ENCODE assay signal across 10 cellular contexts in genomic region chr17:39001703-39002637, GRCh38. TPM values are rescaled to one million over a fixed set of nuclear protein-coding genes. Genes with fewer than 3 reads are reported as not detected.
DNase-seq lines count a peak whose midpoint lies in the region; ATAC-seq and TF ChIP-seq lines count a peak whose summit lies in the region.
"Had no signal": no experiment of that assay in that cellular context is flagged by ENCODE, and none has a peak within 500 bp of the region (broad histone marks: within the 10 kb centered on the region; RNA-seq: fewer than 3 reads in every experiment).

No MANE protein-coding gene starts in this region.

- DNase-seq in HFFc6 (peak; percentile 87), adrenal gland (peak; percentile 30 to 74 (median 56)), right atrium auricular region (ENCODE audit: low spot score) (peak; percentile 93), SHP77 treated with DMSO at 0.1 percent for 48 hours (lab: John Stamatoyannopoulos, UW) (no peak), NCI-H774 (lab: John Stamatoyannopoulos, UW) (no peak)
- DNase-seq in stimulated activated effector memory CD8-positive, alpha-beta T cell treated with anti-CD3 and anti-CD28 coated beads, Interleukin-12 subunit alpha, Interleukin-12 subunit beta, amount 100 ng/mL, for 72 hours (ENCODE audit: low spot score in 2 of 2) = no peak

- H3K4me1 ChIP-seq in adrenal gland (replicated peaks in 1 of 2) (peaks cover 0 to 6% of the 10 kb centered on the region in 2 donors), right atrium auricular region (peaks cover 0 to 34% of the 10 kb centered on the region in 2 donors)

- peak overlapping the region in 3 of 5 donors; percentile 61 to 89 (median 71) for H3K27ac ChIP-seq in adrenal gland
- H3K27ac ChIP-seq in right atrium auricular region = peak overlapping the region; percentile 79 to 93

- no peak for TF ChIP-seq POLR2A in adrenal gland (IDR thresholded peaks at IDR 0.05)

- peak; percentile 46 for ATAC-seq in stimulated activated effector memory CD8-positive, alpha-beta T cell treated with anti-CD3 and anti-CD28 coated beads, Interleukin-12 subunit alpha, Interleukin-12 subunit beta, amount 100 ng/mL, for 72 hours
- no peak for ATAC-seq in HG03159 (IDR thresholded peaks at IDR 0.05; ENCODE audit: unreplicated experiment)
- no peak for ATAC-seq in HG02840 (IDR thresholded peaks at IDR 0.05; ENCODE audit: low FRiP score, unreplicated experiment)

- H3K27me3 Mint-ChIP-seq in HFFc6 (ENCODE audit: insufficient read depth) = peaks cover 1% of the 10 kb centered on the region; the same call in 1 of the 2 replicates

- H3K27ac Mint-ChIP-seq in HFFc6 = peak overlapping the region; percentile 79
- peak overlapping the region; percentile 15 for H3K27ac Mint-ChIP-seq in stimulated activated effector memory CD8-positive, alpha-beta T cell treated with anti-CD3 and anti-CD28 coated beads, Interleukin-12 subunit alpha, Interleukin-12 subunit beta, amount 100 ng/mL, for 72 hours

- H3K9me3 ChIP-seq in adrenal gland (replicated peaks in 1 of 3) = no peaks in the 10 kb centered on the region
- peaks cover 0 to 18% of the 10 kb centered on the region in 2 donors for H3K9me3 ChIP-seq in right atrium auricular region

- H3K4me3 ChIP-seq in adrenal gland = no peak overlapping the region
- peak overlapping the region; percentile 5 to 24 for H3K4me3 ChIP-seq in right atrium auricular region

- peaks cover 11% of the 10 kb centered on the region for H3K36me3 Mint-ChIP-seq in HFFc6 (ENCODE audit: low read depth)
- no peaks in the 10 kb centered on the region for H3K36me3 Mint-ChIP-seq in stimulated activated effector memory CD8-positive, alpha-beta T cell treated with anti-CD3 and anti-CD28 coated beads, Interleukin-12 subunit alpha, Interleukin-12 subunit beta, amount 100 ng/mL, for 72 hours

- 49 to 66% (median 56%) methylated on average over 9 of the region's 9 CpGs for WGBS in adrenal gland, 4 donors

- intact Hi-C loops in adrenal gland (cut with DNase I) = no loop called here

- H3K4me1 Mint-ChIP-seq in HFFc6 (ENCODE audit: low read depth) = peaks cover 63% of the 10 kb centered on the region
- peaks cover 28% of the 10 kb centered on the region for H3K4me1 Mint-ChIP-seq in stimulated activated effector memory CD8-positive, alpha-beta T cell treated with anti-CD3 and anti-CD28 coated beads, Interleukin-12 subunit alpha, Interleukin-12 subunit beta, amount 100 ng/mL, for 72 hours

- H3K36me3 ChIP-seq in adrenal gland (replicated peaks in 1 of 2) (no peaks in the 10 kb centered on the region), right atrium auricular region (no peaks in the 10 kb centered on the region)

- H3K27me3 ChIP-seq in adrenal gland (no peaks in the 10 kb centered on the region), right atrium auricular region (no peaks in the 10 kb centered on the region)

- peak overlapping the region; percentile 75 for H3K4me3 Mint-ChIP-seq in HFFc6
- H3K4me3 Mint-ChIP-seq in stimulated activated effector memory CD8-positive, alpha-beta T cell treated with anti-CD3 and anti-CD28 coated beads, Interleukin-12 subunit alpha, Interleukin-12 subunit beta, amount 100 ng/mL, for 72 hours = no peak overlapping the region

- TF ChIP-seq CTCF in HFFc6 (IDR thresholded peaks at IDR 0.05) = 0 out of 2 replicates have a peak, but pooled peaks have one; percentile 16
- no peak for TF ChIP-seq CTCF in adrenal gland (IDR thresholded peaks at IDR 0.05)
- TF ChIP-seq CTCF in right atrium auricular region (IDR thresholded peaks at IDR 0.05) = no peak

- H3K9me3 Mint-ChIP-seq in HFFc6 = peaks cover 23% of the 10 kb centered on the region
- peaks cover 8% of the 10 kb centered on the region for H3K9me3 Mint-ChIP-seq in stimulated activated effector memory CD8-positive, alpha-beta T cell treated with anti-CD3 and anti-CD28 coated beads, Interleukin-12 subunit alpha, Interleukin-12 subunit beta, amount 100 ng/mL, for 72 hours

RNA-seq across cellular contexts. Expression of gene FBXO47, which starts 34.8 kb away (rescaled TPM):
- not detected for total RNA-seq in HFFc6 (2021; fragmentation: NEBNext Ultra II Directional; extraction: Animal tissue kit (Norgen Biotek cat#: 25700))
- total RNA-seq in adrenal gland (not detected), right atrium auricular region (not detected)
- not detected for polyA plus RNA-seq in adrenal gland
- total RNA-seq: T-helper 1 cell treated with Interleukin-12 subunit alpha and Interleukin-12 subunit beta and Interleukin-4 antibody, amounts not matched to agents 30 ng/mL and 1 ng/mL, for 36 hours; urinary bladder had no signal
- polyA plus RNA-seq: urinary bladder had no signal

Comparison
In these comparisons a context has a peak if more than half of its experiments do, and no peak if none do; other contexts are left out.
1. DNase-seq: peak in HFFc6 (single experiment), adrenal gland (7 of 7) and right atrium auricular region (single experiment); none in stimulated activated effector memory CD8-positive, alpha-beta T cell treated with anti-CD3 and anti-CD28 coated beads, Interleukin-12 subunit alpha, Interleukin-12 subunit beta, amount 100 ng/mL, for 72 hours (0 of 2), SHP77 treated with DMSO at 0.1 percent for 48 hours (single experiment) and NCI-H774 (single experiment).
2. H3K4me3 ChIP-seq: peak in right atrium auricular region (2 of 2); none in adrenal gland (0 of 4).